In the genomic region with DNA sequence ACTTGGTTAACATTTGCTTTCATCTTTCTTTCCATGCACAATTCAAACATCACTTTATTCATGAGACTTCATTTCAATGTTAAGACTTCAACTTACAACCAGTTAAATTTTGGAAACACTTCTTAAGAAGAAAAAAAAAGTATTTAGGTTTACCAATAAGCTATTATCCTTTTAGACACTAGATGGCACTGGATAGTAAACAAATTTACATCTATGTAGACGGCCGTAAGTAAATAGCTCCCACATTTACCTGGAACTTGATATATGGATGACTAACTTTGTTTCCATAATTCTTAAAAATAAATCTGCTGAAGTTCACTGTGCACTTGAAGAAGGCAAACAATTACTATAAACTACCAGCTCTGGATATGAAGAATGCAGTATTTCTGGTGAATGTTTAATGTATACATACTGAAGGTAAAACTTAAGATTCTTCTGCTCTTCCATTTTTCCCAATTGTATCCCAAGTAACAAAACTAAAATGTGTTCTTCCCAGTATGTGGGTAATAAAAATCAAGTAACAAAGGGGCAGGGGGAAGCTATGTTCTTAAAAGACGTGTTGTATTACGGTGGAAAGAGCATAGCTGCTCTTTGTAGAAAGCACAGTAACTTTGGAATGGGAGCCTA, we compare ENCODE assay signal across 8 cellular contexts.
DNase-seq lines count a peak whose midpoint lies in the region; ATAC-seq, FAIRE-seq and TF ChIP-seq lines count a peak whose summit lies in the region.

No MANE protein-coding gene starts in this region.

- ATAC-seq in HCT116 (no peak), GM21447 (IDR thresholded peaks at IDR 0.05; ENCODE audit: unreplicated experiment) (no peak)
- ATAC-seq in activated naive CD8-positive, alpha-beta T cell treated with anti-CD3 and anti-CD28 coated beads, Interleukin-2, amount 50 U/mL, for 24 hours, result no peak

- H3K9ac ChIP-seq in HCT116 (ENCODE audit: low read length), result no peak overlapping the region

- no peaks in the 10 kb centered on the region for H3K27me3 Mint-ChIP-seq in activated naive CD8-positive, alpha-beta T cell treated with anti-CD3 and anti-CD28 coated beads, Interleukin-2, amount 50 U/mL, for 24 hours

- DNase-seq in DMS114 treated with DMSO at 0.1 percent for 48 hours (lab: John Stamatoyannopoulos, UW; ENCODE audit: unreplicated experiment) (peak; percentile 43), HCT116 (ENCODE audit: low read depth, low spot score) (peak; percentile 34), NCI-H526 treated with DMSO at 0.1 percent for 48 hours (lab: John Stamatoyannopoulos, UW) (peak; percentile 4), pons (ENCODE audit: low spot score) (peak; percentile 70), WERI-Rb-1 (no peak)
- no peak for DNase-seq in activated naive CD8-positive, alpha-beta T cell treated with anti-CD3 and anti-CD28 coated beads, Interleukin-2, amount 50 U/mL, for 24 hours

- H3K4me3 ChIP-seq in HCT116 (replicated peaks in 1 of 2; ENCODE audit: low read depth in 1 of 2, low read length in 2 of 2) (no peak overlapping the region), WERI-Rb-1 (ENCODE audit: low read depth, low read length) (no peak overlapping the region)

- intact Hi-C loops in HCT116 (cut with micrococcal nuclease), result loop anchor here (1.0 to 5.0 kb wide), 4 partner anchors 287 to 666 kb away; no protein-coding TSS in a partner anchor

- RAD21 ChIA-PET in HCT116 (lab: Charles Lee; ENCODE audit: low non-redundant PET in 1 of 2, low total read pairs in 2 of 2, uncharacterized antibody in 2 of 2, unreplicated experiment in 2 of 2), result interaction anchor here (1.1 to 1.5 kb wide), 2 partner anchors 410 kb away, joined by 5 to 6 read pairs; no protein-coding TSS in a partner anchor

- no peak for TF ChIP-seq POLR2A in HCT116 (IDR thresholded peaks at IDR 0.05; ENCODE audit: borderline replicate concordance, extremely low read depth, insufficient read depth, insufficient read length)

- no peaks in the 10 kb centered on the region for H3K79me2 ChIP-seq in HCT116 (ENCODE audit: insufficient read depth, low read length)

- H3K27me3 ChIP-seq in HCT116 (ENCODE audit: insufficient read depth, low read length) (no peaks in the 10 kb centered on the region), WERI-Rb-1 (ENCODE audit: insufficient read depth, low read depth, severe bottlenecking) (peaks cover 27% of the 10 kb centered on the region)

- no peak overlapping the region for H3K4me3 Mint-ChIP-seq in activated naive CD8-positive, alpha-beta T cell treated with anti-CD3 and anti-CD28 coated beads, Interleukin-2, amount 50 U/mL, for 24 hours

- CTCF ChIA-PET in HCT116 (lab: Charles Lee), result interaction anchor here (0.7 to 2.8 kb wide), 20 partner anchors 8 to 666 kb away, joined by 3 to 42 read pairs (median 5); no protein-coding TSS in a partner anchor

- H3K36me3 ChIP-seq in HCT116 (ENCODE audit: control insufficient read depth in 1 of 2, insufficient read depth in 2 of 2, low read length in 2 of 2), result no peaks in the 10 kb centered on the region
- no peaks in the 10 kb centered on the region for H3K36me3 ChIP-seq in WERI-Rb-1

- H3K9me3 ChIP-seq in HCT116 (ENCODE audit: control insufficient read depth in 1 of 2, insufficient read depth in 1 of 2, low read depth in 1 of 2, low read length in 2 of 2) (no peaks in the 10 kb centered on the region; a peak in 1 of 4 replicates), WERI-Rb-1 (ENCODE audit: severe bottlenecking) (peaks cover 4% of the 10 kb centered on the region)

- POLR2A ChIA-PET in HCT116 (lab: Charles Lee), result no interaction called here

- BruUV-seq in HCT116 (replicated peaks; lab: Mats Ljungman, UMichigan), result no TSS peak

- peak overlapping the region; percentile 20 for H2AFZ ChIP-seq in HCT116 (ENCODE audit: low read depth, low read length, poor library complexity, severe bottlenecking)

- H3K27ac ChIP-seq in HCT116 (ENCODE audit: low read depth, low read length) (no peak overlapping the region), WERI-Rb-1 (no peak overlapping the region)

- no peak overlapping the region for H3K4me2 ChIP-seq in HCT116 (ENCODE audit: low read length)

- H3K4me1 ChIP-seq in HCT116 (ENCODE audit: control insufficient read depth in 1 of 2, insufficient read depth in 2 of 2, low read length in 2 of 2), result no peaks in the 10 kb centered on the region

- H3K36me3 Mint-ChIP-seq in activated naive CD8-positive, alpha-beta T cell treated with anti-CD3 and anti-CD28 coated beads, Interleukin-2, amount 50 U/mL, for 24 hours (ENCODE audit: low read depth), result no peaks in the 10 kb centered on the region

- no peaks in the 10 kb centered on the region for H3K9me3 Mint-ChIP-seq in activated naive CD8-positive, alpha-beta T cell treated with anti-CD3 and anti-CD28 coated beads, Interleukin-2, amount 50 U/mL, for 24 hours

- H3K4me1 Mint-ChIP-seq in activated naive CD8-positive, alpha-beta T cell treated with anti-CD3 and anti-CD28 coated beads, Interleukin-2, amount 50 U/mL, for 24 hours, result no peaks in the 10 kb centered on the region

- H3K27ac Mint-ChIP-seq in activated naive CD8-positive, alpha-beta T cell treated with anti-CD3 and anti-CD28 coated beads, Interleukin-2, amount 50 U/mL, for 24 hours, result no peak overlapping the region

- TF ChIP-seq CTCF in HCT116 (IDR thresholded peaks at IDR 0.05 in 2 of 3, conservative IDR thresholded peaks at IDR 0.05 in 1 of 3; ENCODE audit: borderline replicate concordance in 1 of 3, insufficient read depth in 1 of 3, low read depth in 2 of 3, low read length in 2 of 3) (peak; percentile 32 to 64 (median 49); a peak in 5 of 6 replicates), WERI-Rb-1 (IDR thresholded peaks at IDR 0.05; ENCODE audit: low read depth, low read length) (no peak)

- peak; percentile 65 for TF ChIP-seq RAD21 in HCT116 (IDR thresholded peaks at IDR 0.05; ENCODE audit: low read depth)

- H3K9me2 ChIP-seq in HCT116 (ENCODE audit: insufficient read depth), result no peaks in the 10 kb centered on the region

- FAIRE-seq in endometrium (lab: Jason Lieb, UNC), result peak; percentile 92

- no peaks in the 10 kb centered on the region for H4K20me1 ChIP-seq in HCT116 (ENCODE audit: insufficient read depth)

TF ChIP-seq in HCT116, 20 proteins besides CTCF, POLR2A, EP300 and RAD21:
- TF ChIP-seq, protein P1, sequence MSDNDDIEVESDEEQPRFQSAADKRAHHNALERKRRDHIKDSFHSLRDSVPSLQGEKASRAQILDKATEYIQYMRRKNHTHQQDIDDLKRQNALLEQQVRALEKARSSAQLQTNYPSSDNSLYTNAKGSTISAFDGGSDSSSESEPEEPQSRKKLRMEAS (IDR thresholded peaks at IDR 0.05), result no peak
- TF ChIP-seq ZNF274 (IDR thresholded peaks at IDR 0.05; ENCODE audit: low read depth, low read length) (no peak), EZH2phosphoT487 (IDR thresholded peaks at IDR 0.05; ENCODE audit: borderline replicate concordance) (no peak), SRF (IDR thresholded peaks at IDR 0.05; ENCODE audit: low read depth) (no peak), JUND (IDR thresholded peaks at IDR 0.05) (no peak), ELF1 (IDR thresholded peaks at IDR 0.05; ENCODE audit: borderline replicate concordance, low read depth) (no peak), SIN3A (IDR thresholded peaks at IDR 0.05; ENCODE audit: low read depth) (no peak), EZH2 (IDR thresholded peaks at IDR 0.05) (no peak), POLR2AphosphoS5 (IDR thresholded peaks at IDR 0.05; ENCODE audit: low read depth, low read length) (no peak), YY1 (IDR thresholded peaks at IDR 0.05; ENCODE audit: extremely low read depth, insufficient replicate concordance, low read depth, low read length) (no peak), ZFX (IDR thresholded peaks at IDR 0.05) (no peak), CBX3 (IDR thresholded peaks at IDR 0.05; ENCODE audit: low read depth) (no peak)
- TF ChIP-seq, protein P2, sequence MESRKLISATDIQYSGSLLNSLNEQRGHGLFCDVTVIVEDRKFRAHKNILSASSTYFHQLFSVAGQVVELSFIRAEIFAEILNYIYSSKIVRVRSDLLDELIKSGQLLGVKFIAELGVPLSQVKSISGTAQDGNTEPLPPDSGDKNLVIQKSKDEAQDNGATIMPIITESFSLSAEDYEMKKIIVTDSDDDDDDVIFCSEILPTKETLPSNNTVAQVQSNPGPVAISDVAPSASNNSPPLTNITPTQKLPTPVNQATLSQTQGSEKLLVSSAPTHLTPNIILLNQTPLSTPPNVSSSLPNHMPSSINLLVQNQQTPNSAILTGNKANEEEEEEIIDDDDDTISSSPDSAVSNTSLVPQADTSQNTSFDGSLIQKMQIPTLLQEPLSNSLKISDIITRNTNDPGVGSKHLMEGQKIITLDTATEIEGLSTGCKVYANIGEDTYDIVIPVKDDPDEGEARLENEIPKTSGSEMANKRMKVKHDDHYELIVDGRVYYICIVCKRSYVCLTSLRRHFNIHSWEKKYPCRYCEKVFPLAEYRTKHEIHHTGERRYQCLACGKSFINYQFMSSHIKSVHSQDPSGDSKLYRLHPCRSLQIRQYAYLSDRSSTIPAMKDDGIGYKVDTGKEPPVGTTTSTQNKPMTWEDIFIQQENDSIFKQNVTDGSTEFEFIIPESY (IDR thresholded peaks at IDR 0.05; ENCODE audit: extremely low read depth, insufficient replicate concordance, low read length), result no peak
- TF ChIP-seq, protein P3, sequence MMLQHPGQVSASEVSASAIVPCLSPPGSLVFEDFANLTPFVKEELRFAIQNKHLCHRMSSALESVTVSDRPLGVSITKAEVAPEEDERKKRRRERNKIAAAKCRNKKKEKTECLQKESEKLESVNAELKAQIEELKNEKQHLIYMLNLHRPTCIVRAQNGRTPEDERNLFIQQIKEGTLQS (IDR thresholded peaks at IDR 0.05), result no peak

Comparison
In these comparisons a context has a peak if more than half of its experiments do, and no peak if none do; other contexts are left out.
1. DNase-seq: peak in DMS114 treated with DMSO at 0.1 percent for 48 hours (single experiment), HCT116 (single experiment), NCI-H526 treated with DMSO at 0.1 percent for 48 hours (single experiment) and pons (single experiment); none in WERI-Rb-1 (single experiment) and activated naive CD8-positive, alpha-beta T cell treated with anti-CD3 and anti-CD28 coated beads, Interleukin-2, amount 50 U/mL, for 24 hours (single experiment).